8 cellular contexts compared by ENCODE assay signal in the genomic region with DNA sequence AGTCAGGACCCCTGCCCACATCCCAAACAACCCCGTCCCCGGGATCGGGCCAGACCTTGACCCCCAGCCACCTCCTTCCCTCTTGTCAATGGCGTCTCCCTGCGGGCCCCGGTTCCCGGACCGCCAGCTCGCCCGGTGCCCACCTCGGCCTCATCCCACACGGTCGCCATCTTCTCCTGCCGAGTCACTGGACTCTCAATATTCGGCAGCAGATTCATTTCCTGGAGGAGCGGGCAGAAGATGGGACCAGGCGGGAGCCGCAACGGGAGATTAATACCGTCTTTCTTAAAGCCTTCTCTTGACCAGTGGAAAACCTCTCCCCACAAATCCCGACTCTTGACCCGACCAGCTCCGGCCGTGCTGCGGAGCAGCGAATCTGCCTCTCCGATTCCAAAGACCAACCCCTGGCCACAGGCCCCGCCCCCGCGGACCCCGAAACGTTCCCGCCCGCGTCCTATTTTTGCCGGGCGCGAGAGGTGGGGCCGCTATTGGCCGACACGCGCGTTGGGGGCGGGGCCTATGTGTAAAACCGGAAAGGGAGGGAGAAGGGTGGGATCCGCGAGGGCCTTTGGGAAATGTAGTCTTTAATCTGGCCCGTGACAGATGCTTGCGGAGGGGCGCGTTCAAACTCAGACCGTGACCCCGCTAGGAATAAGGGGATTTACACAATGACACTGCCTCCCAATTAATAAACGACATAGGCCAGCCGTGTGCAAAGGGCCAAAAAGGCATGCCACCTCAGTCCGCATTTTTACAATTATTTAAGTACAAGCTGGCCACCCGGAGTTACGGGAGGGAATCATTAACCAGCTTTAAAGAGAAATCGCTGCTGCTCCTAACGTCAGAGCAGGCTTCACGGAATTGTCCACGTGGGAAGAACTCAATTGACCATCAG. TPM values are rescaled to one million over a fixed set of nuclear protein-coding genes. Genes with fewer than 3 reads are reported as not detected.
DNase-seq lines count a peak whose midpoint lies in the region; ATAC-seq, FAIRE-seq and TF ChIP-seq lines count a peak whose summit lies in the region.

Gene PSMC3, minus strand, starts transcription at position 378 of the 895 bp plus-strand sequence. Its CDS starts 160 bp downstream, at position 218.

- POLR2A ChIA-PET in HepG2 (lab: Yijun Ruan, JAX) = interaction anchor here (0.7 to 5.1 kb wide), 16 partner anchors 8 to 422 kb away, joined by 3 to 68 read pairs (median 5); partner anchors contain the start of genes DDB2, NUP160 and SLC39A13

- CTCF ChIA-PET in HepG2 (lab: Yijun Ruan, JAX; ENCODE audit: low intra/inter-chr PET ratio, low total read pairs) = no interaction called here

- H3K4me2 ChIP-seq in HepG2 (ENCODE audit: low read depth, low read length) = peak within 1 kb of the TSS; percentile 99

- peak within 1 kb of the TSS; percentile 98 for H3K27ac Mint-ChIP-seq in dendritic cell treated with granulocyte-macrophage colony-stimulating factor and Interleukin-4, amounts not matched to agents 40 ng/mL and 50 ng/mL, for 4 days

- no peaks in the 10 kb centered on the region for H3K9me3 ChIP-seq in HepG2 (ENCODE audit: low read length)

- DNase-seq in NCI-H774 (lab: John Stamatoyannopoulos, UW) (peak; percentile 96), HepG2 (ENCODE audit: low spot score) (peak; percentile 93)
- peak; percentile 98 for DNase-seq in activated CD4-positive, alpha-beta T cell treated with anti-CD3 and anti-CD28 coated beads, Interleukin-2, amount 50 U/mL, for 4 hours
- peak; percentile 99 for DNase-seq in stimulated activated CD4-positive, alpha-beta T cell treated with anti-CD3 and anti-CD28 coated beads, Interleukin-4, amount 100 ng/mL, for 1 hour

- in situ Hi-C loops in HepG2 (cut with HindIII; ENCODE audit: extremely low pct_ligation_motif_present, low pct_unique_long_range_greater_than_20kb) = no loop called here

- H3K27me3 ChIP-seq in HepG2 (ENCODE audit: control insufficient read depth in 1 of 2, insufficient read depth in 2 of 2, low read length in 2 of 2) = no peaks in the 10 kb centered on the region; a peak in 1 of 5 replicates

- peaks cover 51% of the 10 kb centered on the region for H3K36me3 Mint-ChIP-seq in dendritic cell treated with granulocyte-macrophage colony-stimulating factor and Interleukin-4, amounts not matched to agents 40 ng/mL and 50 ng/mL, for 4 days (ENCODE audit: low read depth)

- H3K9me3 Mint-ChIP-seq in dendritic cell treated with granulocyte-macrophage colony-stimulating factor and Interleukin-4, amounts not matched to agents 40 ng/mL and 50 ng/mL, for 4 days = no peaks in the 10 kb centered on the region

- TF ChIP-seq POLR2A in HepG2 (IDR thresholded peaks at IDR 0.05; ENCODE audit: insufficient read depth in 1 of 2, low read depth in 2 of 2, low read length in 2 of 2) = peak; percentile 64 to 77

- peaks cover 23% of the 10 kb centered on the region for H3K79me2 ChIP-seq in HepG2 (ENCODE audit: insufficient read depth, low read length)

- H3K27me3 Mint-ChIP-seq in dendritic cell treated with granulocyte-macrophage colony-stimulating factor and Interleukin-4, amounts not matched to agents 40 ng/mL and 50 ng/mL, for 4 days = no peaks in the 10 kb centered on the region

- no peak for TF ChIP-seq RAD21 in HepG2 (CRISPR knock-in tag; IDR thresholded peaks at IDR 0.05)

- peaks cover 37% of the 10 kb centered on the region for H3K4me1 ChIP-seq in HepG2 (ENCODE audit: insufficient read depth, low read length)

- TF ChIP-seq EP300 in HepG2 (IDR thresholded peaks at IDR 0.05; ENCODE audit: low read depth in 2 of 2, low read length in 2 of 2) (peak in 1 of 2 experiments; percentile 46; a peak in 2 of 4 replicates), HepG2 (CRISPR knock-in tag; IDR thresholded peaks at IDR 0.05; ENCODE audit: borderline replicate concordance) (no peak)

- peak within 1 kb of the TSS; percentile 95 for H2AFZ ChIP-seq in HepG2 (ENCODE audit: low read length)

- 1% methylated on average over 52 of the region's 62 CpGs for WGBS in HepG2 (ENCODE audit: low lambda C conversion rate)

- peaks cover 24% of the 10 kb centered on the region for H3K4me1 Mint-ChIP-seq in dendritic cell treated with granulocyte-macrophage colony-stimulating factor and Interleukin-4, amounts not matched to agents 40 ng/mL and 50 ng/mL, for 4 days (ENCODE audit: low read depth)

- H4K20me1 ChIP-seq in HepG2 (ENCODE audit: insufficient read depth, low read length) = no peaks in the 10 kb centered on the region

- ATAC-seq in GM19395 (IDR thresholded peaks at IDR 0.05; ENCODE audit: unreplicated experiment) (peak; percentile 86), HG03565 (IDR thresholded peaks at IDR 0.05; ENCODE audit: unreplicated experiment) (peak; percentile 82), HepG2 (peak; percentile 86)

- H3K4me3 Mint-ChIP-seq in dendritic cell treated with granulocyte-macrophage colony-stimulating factor and Interleukin-4, amounts not matched to agents 40 ng/mL and 50 ng/mL, for 4 days = peak within 1 kb of the TSS; percentile 99

- peak; percentile 68 for FAIRE-seq in HepG2 (lab: Jason Lieb, UNC)

- H3K36me3 ChIP-seq in HepG2 (replicated peaks in 1 of 2; ENCODE audit: control insufficient read depth in 1 of 2, insufficient read depth in 2 of 2, low read length in 2 of 2) = peaks cover 12 to 27% of the 10 kb centered on the region in 2 experiments

- peak within 1 kb of the TSS; percentile 91 for H3K9ac ChIP-seq in HepG2 (ENCODE audit: insufficient read depth, low read depth, low read length)

- BruUV-seq in HepG2 (replicated peaks; lab: Mats Ljungman, UMichigan) = no TSS peak

- TF ChIP-seq CTCF in C4-2B (conservative IDR thresholded peaks at IDR 0.05) (no peak), HepG2 (CRISPR knock-in tag; IDR thresholded peaks at IDR 0.05) (no peak)

- H3K27ac ChIP-seq in C4-2B = peak within 1 kb of the TSS; percentile 91
- peak within 1 kb of the TSS; percentile 89 for H3K27ac ChIP-seq in HepG2 (ENCODE audit: extremely low read length, insufficient read depth, low read length)

- peak within 1 kb of the TSS; percentile 73 to 99 (median 97) for H3K4me3 ChIP-seq in HepG2 (replicated peaks in 1 of 3; ENCODE audit: insufficient read depth in 1 of 3, low read depth in 2 of 3, low read length in 3 of 3)

- intact Hi-C loops in dendritic cell treated with granulocyte-macrophage colony-stimulating factor and Interleukin-4, amounts not matched to agents 40 ng/mL and 50 ng/mL, for 4 days (cut with micrococcal nuclease) = no loop called here
- intact Hi-C loops in HepG2 (cut with micrococcal nuclease; ENCODE audit: unreplicated experiment) = loop anchor here (2.0 kb wide), 1 partner anchor 18 kb away; the partner anchor contains the start of gene SLC39A13

TF ChIP-seq in HepG2, 621 proteins besides CTCF, POLR2A, EP300 and RAD21 (continues in another document):
- TF ChIP-seq ZNF30 (CRISPR knock-in tag; IDR thresholded peaks at IDR 0.05) (no peak), ZNF878 (CRISPR knock-in tag; IDR thresholded peaks at IDR 0.05) (0 out of 2 replicates have a peak, but pooled peaks have one; percentile 38), CHD2 (IDR thresholded peaks at IDR 0.05; ENCODE audit: low read depth, low read length) (peak; percentile 14; the same call in 1 of the 2 replicates), PHF20 (CRISPR knock-in tag; IDR thresholded peaks at IDR 0.05) (peak; percentile 88), SATB2 (CRISPR knock-in tag; IDR thresholded peaks at IDR 0.05) (no peak)
- TF ChIP-seq, protein P1, sequence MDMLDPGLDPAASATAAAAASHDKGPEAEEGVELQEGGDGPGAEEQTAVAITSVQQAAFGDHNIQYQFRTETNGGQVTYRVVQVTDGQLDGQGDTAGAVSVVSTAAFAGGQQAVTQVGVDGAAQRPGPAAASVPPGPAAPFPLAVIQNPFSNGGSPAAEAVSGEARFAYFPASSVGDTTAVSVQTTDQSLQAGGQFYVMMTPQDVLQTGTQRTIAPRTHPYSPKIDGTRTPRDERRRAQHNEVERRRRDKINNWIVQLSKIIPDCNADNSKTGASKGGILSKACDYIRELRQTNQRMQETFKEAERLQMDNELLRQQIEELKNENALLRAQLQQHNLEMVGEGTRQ (IDR thresholded peaks at IDR 0.05; ENCODE audit: low read depth, low read length) = peak; percentile 22; the same call in 1 of the 2 replicates
- TF ChIP-seq, protein P1 (CRISPR knock-in tag; IDR thresholded peaks at IDR 0.05; ENCODE audit: borderline replicate concordance) = peak; percentile 29; the same call in 1 of the 2 replicates

RNA-seq across cellular contexts. Expression of gene PSMC3, which starts in this region (rescaled TPM):
- total RNA-seq in HepG2 (2016; rRNA removed; fragmentation: Illumina TruSeq; extraction: Trizol) = 214 and 279 TPM in 2 replicates
- 50.9 and 53.3 TPM in 2 replicates for total RNA-seq in HepG2 (2016; cell fraction: cytosol; rRNA removed; fragmentation: Illumina TruSeq; extraction: Trizol; ENCODE audit: low read depth)
- 219 and 288 TPM in 2 replicates for total RNA-seq in HepG2 (2016; cell fraction: insoluble cytoplasmic fraction; rRNA removed; fragmentation: Illumina TruSeq; extraction: Trizol)
- total RNA-seq in HepG2 (2016; cell fraction: membrane; rRNA removed; fragmentation: Illumina TruSeq; extraction: Trizol) = 67.5 and 75.1 TPM in 2 replicates
- 86.3 and 92.9 TPM in 2 replicates for total RNA-seq in HepG2 (2016; cell fraction: nucleus; rRNA removed; fragmentation: Illumina TruSeq; extraction: Trizol)
- 66.7 and 75.8 TPM in 2 replicates for polyA plus RNA-seq in HepG2 (2011; rRNA removed)
- polyA plus RNA-seq in HepG2 (2011; cell fraction: cytosol; rRNA removed) = 95.2 and 102 TPM in 2 replicates
- polyA plus RNA-seq in HepG2 (2011; cell fraction: nucleus; rRNA removed) = 41.7 and 44.9 TPM in 2 replicates
- polyA plus RNA-seq in HepG2 (2012) = 71.8 and 98.0 TPM in 2 replicates
- 52.7 and 54.7 TPM in 2 replicates for polyA plus RNA-seq in HepG2 (2016; cell fraction: cytosol; fragmentation: Illumina TruSeq; extraction: Trizol; ENCODE audit: low read depth)
- polyA plus RNA-seq in HepG2 (2016; cell fraction: insoluble cytoplasmic fraction; fragmentation: Illumina TruSeq; extraction: Trizol; ENCODE audit: low read depth) = 298 and 314 TPM in 2 replicates
- 58.7 and 63.6 TPM in 2 replicates for polyA plus RNA-seq in HepG2 (2016; cell fraction: membrane; fragmentation: Illumina TruSeq; extraction: Trizol; ENCODE audit: low read depth)
- polyA plus RNA-seq in HepG2 (2016; cell fraction: nucleus; fragmentation: Illumina TruSeq; extraction: Trizol; ENCODE audit: insufficient read depth, low read depth) = 117 and 127 TPM in 2 replicates
- 52.6 and 310 TPM in 2 replicates for polyA minus RNA-seq in HepG2 (2011; rRNA and poly(A)+ RNA removed; ENCODE audit: low replicate concordance)
- polyA minus RNA-seq in HepG2 (2011; cell fraction: cytosol; rRNA and poly(A)+ RNA removed) = 39.1 and 44.3 TPM in 2 replicates
- polyA minus RNA-seq in HepG2 (2011; cell fraction: nucleus; rRNA and poly(A)+ RNA removed) = 51.1 and 58.3 TPM in 2 replicates

Comparison
In these comparisons a context has a peak if more than half of its experiments do, and no peak if none do; other contexts are left out.
1. Peak in every context shown above with its lines: DNase-seq, ATAC-seq, H3K4me3 ChIP-seq and H3K27ac ChIP-seq.